Comparison of ENCODE assay signal across 18 cellular contexts in genomic region chr1:25024631-25025350, GRCh38.
DNase-seq lines count a peak whose midpoint lies in the region; ATAC-seq and TF ChIP-seq lines count a peak whose summit lies in the region.
"Had no signal": no experiment of that assay in that cellular context is flagged by ENCODE, and none has a peak within 500 bp of the region (broad histone marks: within the 10 kb centered on the region; RNA-seq: fewer than 3 reads in every experiment).

No MANE protein-coding gene starts in this region.

- H3K27ac ChIP-seq in spleen, result peak overlapping the region in 5 of 8 donors; percentile 88 to 94 (median 93)
- H3K27ac ChIP-seq in coronary artery, result no peak overlapping the region

- no peak for ATAC-seq in activated T-cell treated with anti-CD3 and anti-CD28 coated beads, Interleukin-2, amount 50 U/mL, for 72 hours (replicated peaks in 1 of 2)
- no peak for ATAC-seq in T-cell (replicated peaks in 1 of 4)
- ATAC-seq in GM21737 (IDR thresholded peaks at IDR 0.05; ENCODE audit: unreplicated experiment), result no peak
- ATAC-seq: foreskin keratinocyte, mucosa of descending colon, sciatic nerve had no signal

- H3K4me3 ChIP-seq in spleen (no peak overlapping the region), coronary artery (no peak overlapping the region)
- H3K4me3 ChIP-seq: mucosa of descending colon had no signal

- no peaks in the 10 kb centered on the region for H3K36me3 ChIP-seq in spleen

- TF ChIP-seq CTCF in spleen (IDR thresholded peaks at IDR 0.05 in 8 of 11, conservative IDR thresholded peaks at IDR 0.05 in 3 of 11) (no peak), coronary artery (IDR thresholded peaks at IDR 0.05) (no peak)

- no peaks in the 10 kb centered on the region for H3K27me3 Mint-ChIP-seq in activated T-cell treated with anti-CD3 and anti-CD28 coated beads, Interleukin-2, amount 50 U/mL, for 72 hours (ENCODE audit: low read depth)
- no peaks in the 10 kb centered on the region for H3K27me3 Mint-ChIP-seq in T-cell
- peaks cover 32% of the 10 kb centered on the region for H3K27me3 Mint-ChIP-seq in dendritic cell treated with granulocyte-macrophage colony-stimulating factor and Interleukin-4, amounts not matched to agents 40 ng/mL and 50 ng/mL, for 4 days

- 83 to 91% (median 86%) methylated on average over 14 to 15 of the region's 15 CpGs for WGBS in spleen, 5 donors

- H3K9me3 Mint-ChIP-seq in activated T-cell treated with anti-CD3 and anti-CD28 coated beads, Interleukin-2, amount 50 U/mL, for 72 hours, result no peaks in the 10 kb centered on the region
- H3K9me3 Mint-ChIP-seq in T-cell, result no peaks in the 10 kb centered on the region
- no peaks in the 10 kb centered on the region for H3K9me3 Mint-ChIP-seq in dendritic cell treated with granulocyte-macrophage colony-stimulating factor and Interleukin-4, amounts not matched to agents 40 ng/mL and 50 ng/mL, for 4 days

- H3K4me3 Mint-ChIP-seq in activated T-cell treated with anti-CD3 and anti-CD28 coated beads, Interleukin-2, amount 50 U/mL, for 72 hours, result peak overlapping the region; percentile 87 to 90
- H3K4me3 Mint-ChIP-seq in T-cell, result peak overlapping the region in 1 of 3 donors; percentile 77
- H3K4me3 Mint-ChIP-seq in dendritic cell treated with granulocyte-macrophage colony-stimulating factor and Interleukin-4, amounts not matched to agents 40 ng/mL and 50 ng/mL, for 4 days, result no peak overlapping the region

- H3K27ac Mint-ChIP-seq in activated T-cell treated with anti-CD3 and anti-CD28 coated beads, Interleukin-2, amount 50 U/mL, for 72 hours, result peak overlapping the region; percentile 84
- peak overlapping the region; percentile 95 to 98 for H3K27ac Mint-ChIP-seq in T-cell
- H3K27ac Mint-ChIP-seq in dendritic cell treated with granulocyte-macrophage colony-stimulating factor and Interleukin-4, amounts not matched to agents 40 ng/mL and 50 ng/mL, for 4 days, result peak overlapping the region; percentile 58

- CTCF ChIA-PET in T-cell (lab: Charles Lee), result no interaction called here

- no peak for TF ChIP-seq POLR2A in spleen (IDR thresholded peaks at IDR 0.05)

- intact Hi-C loops in dendritic cell treated with granulocyte-macrophage colony-stimulating factor and Interleukin-4, amounts not matched to agents 40 ng/mL and 50 ng/mL, for 4 days (cut with micrococcal nuclease), result no loop called here
- intact Hi-C loops in spleen (cut with DNase I; ENCODE audit: low total_unique reads), result no loop called here

- POLR2A ChIA-PET in T-cell (lab: Charles Lee), result no interaction called here

- H3K9me3 ChIP-seq in spleen, result no peaks in the 10 kb centered on the region
- H3K9me3 ChIP-seq: mucosa of descending colon had no signal

- peaks cover 41 to 100% (median 78%) of the 10 kb centered on the region in 6 donors for H3K4me1 ChIP-seq in spleen

- DNase-seq in activated T-cell treated with anti-CD3 and anti-CD28 coated beads, Interleukin-2, amount 50 U/mL, for 72 hours, result no peak
- no peak for DNase-seq in activated T-cell treated with anti-CD3 and anti-CD28 coated beads, Interleukin-2, amount 50 U/mL, for 1 hour
- DNase-seq in T-cell (no peak), spleen (no peak), retina (no peak), coronary artery (ENCODE audit: low spot score) (no peak)
- DNase-seq: activated CD4-positive, alpha-beta T cell treated with anti-CD3 and anti-CD28 coated beads for 4 hours; COR-L47; EL; foreskin keratinocyte; NCI-H1930; NCI-H510A; stimulated activated CD4-positive, alpha-beta T cell treated with anti-CD3 and anti-CD28 coated beads, Interleukin-2, amount 100 ng/mL, for 24 hours; T1000 had no signal

- H3K4me1 Mint-ChIP-seq in activated T-cell treated with anti-CD3 and anti-CD28 coated beads, Interleukin-2, amount 50 U/mL, for 72 hours (ENCODE audit: low read depth), result peaks cover 22% of the 10 kb centered on the region
- H3K4me1 Mint-ChIP-seq in T-cell, result peaks cover 80 to 93% (median 89%) of the 10 kb centered on the region in 3 donors
- peaks cover 21% of the 10 kb centered on the region for H3K4me1 Mint-ChIP-seq in dendritic cell treated with granulocyte-macrophage colony-stimulating factor and Interleukin-4, amounts not matched to agents 40 ng/mL and 50 ng/mL, for 4 days (ENCODE audit: low read depth)

- H3K27me3 ChIP-seq in spleen (replicated peaks in 1 of 7), result peaks cover 0 to 7% (median 0%) of the 10 kb centered on the region in 7 donors

- no peaks in the 10 kb centered on the region for H3K36me3 Mint-ChIP-seq in activated T-cell treated with anti-CD3 and anti-CD28 coated beads, Interleukin-2, amount 50 U/mL, for 72 hours (ENCODE audit: insufficient read depth in 2 of 2)
- H3K36me3 Mint-ChIP-seq in T-cell, result no peaks in the 10 kb centered on the region
- no peaks in the 10 kb centered on the region for H3K36me3 Mint-ChIP-seq in dendritic cell treated with granulocyte-macrophage colony-stimulating factor and Interleukin-4, amounts not matched to agents 40 ng/mL and 50 ng/mL, for 4 days (ENCODE audit: low read depth)

Comparison
In these comparisons a context has a peak if more than half of its experiments do, and no peak if none do; other contexts are left out.
1. H3K27ac ChIP-seq: peak in spleen (5 of 8); none in coronary artery (0 of 2).
2. Peak in every context shown above with its lines, with median percentiles within 50 percentile points of each other: H3K27ac Mint-ChIP-seq.